26 cellular contexts compared by ENCODE assay signal in genomic region chr12:53829130-53829529, GRCh38.
"Had no signal": no experiment of that assay in that cellular context is flagged by ENCODE, and none has a peak within 500 bp of the region (broad histone marks: within the 10 kb centered on the region; RNA-seq: fewer than 3 reads in every experiment).

No MANE protein-coding gene starts in this region.

- ATAC-seq: activated CD4-positive, alpha-beta T cell treated with anti-CD3 and anti-CD28 coated beads for 36 hours; left lung; natural killer cell had no signal

- H3K9me3 Mint-ChIP-seq: activated B cell treated with CpG ODN at 0.5 μM for 24 hours; activated naive CD8-positive, alpha-beta T cell treated with anti-CD3 and anti-CD28 coated beads for 36 hours; immature natural killer cell; mesothelial cell of epicardium; natural killer cell; type B pancreatic cell had no signal

- H3K79me2 ChIP-seq: hepatocyte had no signal

- H3K4me1 ChIP-seq: esophagus muscularis mucosa, left lung, testis, vagina had no signal

- DNase-seq: activated B cell treated with CpG ODN at 0.5 μM for 24 hours; activated CD4-positive, alpha-beta T cell treated with anti-CD3 and anti-CD28 coated beads for 36 hours; activated CD4-positive, alpha-beta T cell treated with anti-CD3 and anti-CD28 coated beads, Interleukin-2, amount 50 U/mL, for 4 hours; activated CD8-positive, alpha-beta memory T cell treated with anti-CD3 and anti-CD28 coated beads for 24 hours; activated CD8-positive, alpha-beta memory T cell treated with anti-CD3 and anti-CD28 coated beads, Interleukin-2, amount 50 U/mL, for 4 hours; activated naive CD4-positive, alpha-beta T cell treated with Interleukin-2 at 50 U/mL for 16 hours; activated naive CD8-positive, alpha-beta T cell treated with anti-CD3 and anti-CD28 coated beads for 36 hours; activated T-cell treated with anti-CD3 and anti-CD28 coated beads, Interleukin-2, amount 50 U/mL, for 48 hours; glutamatergic neuron; immature natural killer cell; left lung; natural killer cell; retina; stimulated activated CD4-positive, alpha-beta T cell treated with anti-CD3 and anti-CD28 coated beads, Interleukin-2, amount 100 ng/mL, for 48 hours; stimulated activated naive CD4-positive, alpha-beta T cell; testis had no signal

- H3K27ac ChIP-seq: coronary artery, esophagus muscularis mucosa, hepatocyte, left lung, testis, vagina had no signal

- H3K4me3 Mint-ChIP-seq: activated B cell treated with CpG ODN at 0.5 μM for 24 hours; activated CD4-positive, alpha-beta T cell treated with anti-CD3 and anti-CD28 coated beads for 36 hours; activated naive CD8-positive, alpha-beta T cell treated with anti-CD3 and anti-CD28 coated beads for 36 hours; immature natural killer cell; mesothelial cell of epicardium; natural killer cell; type B pancreatic cell had no signal

- H3K27me3 ChIP-seq: testis, vagina had no signal

- H3K9me3 ChIP-seq: esophagus muscularis mucosa, left lung, testis, vagina had no signal

- H3K4me1 Mint-ChIP-seq: activated B cell treated with CpG ODN at 0.5 μM for 24 hours; activated CD4-positive, alpha-beta T cell treated with anti-CD3 and anti-CD28 coated beads for 36 hours; activated naive CD8-positive, alpha-beta T cell treated with anti-CD3 and anti-CD28 coated beads for 36 hours; immature natural killer cell; natural killer cell had no signal

- FAIRE-seq: bronchial epithelial cell, frontal cortex had no signal

- H3K36me3 Mint-ChIP-seq: activated naive CD8-positive, alpha-beta T cell treated with anti-CD3 and anti-CD28 coated beads for 36 hours; immature natural killer cell; mesothelial cell of epicardium; natural killer cell; type B pancreatic cell had no signal

- H3K4me2 ChIP-seq: hepatocyte had no signal

- H3K27ac Mint-ChIP-seq: activated B cell treated with CpG ODN at 0.5 μM for 24 hours; activated CD4-positive, alpha-beta T cell treated with anti-CD3 and anti-CD28 coated beads for 36 hours; activated naive CD8-positive, alpha-beta T cell treated with anti-CD3 and anti-CD28 coated beads for 36 hours; immature natural killer cell; mesothelial cell of epicardium; natural killer cell; progenitor cell of endocrine pancreas; type B pancreatic cell had no signal

- H3K4me3 ChIP-seq: coronary artery, esophagus muscularis mucosa, hepatocyte, left lung, lung, testis, vagina had no signal

- H3K36me3 ChIP-seq: esophagus muscularis mucosa, left lung, vagina had no signal

- H2AFZ ChIP-seq: hepatocyte had no signal
